Comparison of ENCODE assay signal across 1 cellular context in the genomic region with DNA sequence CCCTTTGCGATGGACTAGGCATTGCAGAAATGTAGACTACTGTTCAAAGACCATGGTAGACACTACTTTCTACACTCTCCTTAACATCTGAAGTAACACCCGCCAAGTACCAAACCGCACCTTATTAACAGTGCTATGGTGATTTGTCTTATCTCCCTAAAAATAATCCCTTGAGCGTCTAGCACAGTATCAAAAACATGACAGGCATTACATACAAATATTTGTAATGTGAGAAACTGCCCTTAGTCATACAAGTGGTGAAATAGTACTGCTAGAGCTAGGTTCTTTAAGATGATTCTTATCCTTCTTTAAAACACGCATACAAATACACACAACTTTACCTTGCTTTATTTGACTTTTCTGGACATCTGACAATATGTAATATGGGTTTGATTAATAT.
TF ChIP-seq lines count a peak whose summit lies in the region.

No MANE protein-coding gene starts in this region.

TF ChIP-seq in WTC11, 78 proteins besides CTCF, POLR2A, EP300 and RAD21 (continued from another document):
- TF ChIP-seq ZNF263 (CRISPR knock-in tag; IDR thresholded peaks at IDR 0.05; ENCODE audit: low read depth) (no peak), TP53 (CRISPR knock-in tag; IDR thresholded peaks at IDR 0.05) (no peak), PRRX2 (CRISPR knock-in tag; IDR thresholded peaks at IDR 0.05) (no peak), ZNF671 (CRISPR knock-in tag; IDR thresholded peaks at IDR 0.05) (no peak), JUN (CRISPR knock-in tag; IDR thresholded peaks at IDR 0.05) (no peak)
- TF ChIP-seq, protein P1, sequence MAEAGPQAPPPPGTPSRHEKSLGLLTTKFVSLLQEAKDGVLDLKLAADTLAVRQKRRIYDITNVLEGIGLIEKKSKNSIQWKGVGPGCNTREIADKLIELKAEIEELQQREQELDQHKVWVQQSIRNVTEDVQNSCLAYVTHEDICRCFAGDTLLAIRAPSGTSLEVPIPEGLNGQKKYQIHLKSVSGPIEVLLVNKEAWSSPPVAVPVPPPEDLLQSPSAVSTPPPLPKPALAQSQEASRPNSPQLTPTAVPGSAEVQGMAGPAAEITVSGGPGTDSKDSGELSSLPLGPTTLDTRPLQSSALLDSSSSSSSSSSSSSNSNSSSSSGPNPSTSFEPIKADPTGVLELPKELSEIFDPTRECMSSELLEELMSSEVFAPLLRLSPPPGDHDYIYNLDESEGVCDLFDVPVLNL (CRISPR knock-in tag; IDR thresholded peaks at IDR 0.05; ENCODE audit: borderline replicate concordance, low read depth) = no peak
- TF ChIP-seq, protein P2, sequence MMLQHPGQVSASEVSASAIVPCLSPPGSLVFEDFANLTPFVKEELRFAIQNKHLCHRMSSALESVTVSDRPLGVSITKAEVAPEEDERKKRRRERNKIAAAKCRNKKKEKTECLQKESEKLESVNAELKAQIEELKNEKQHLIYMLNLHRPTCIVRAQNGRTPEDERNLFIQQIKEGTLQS (CRISPR knock-in tag; conservative IDR thresholded peaks at IDR 0.05) = no peak
